11 cellular contexts compared by ENCODE assay signal in the genomic region with DNA sequence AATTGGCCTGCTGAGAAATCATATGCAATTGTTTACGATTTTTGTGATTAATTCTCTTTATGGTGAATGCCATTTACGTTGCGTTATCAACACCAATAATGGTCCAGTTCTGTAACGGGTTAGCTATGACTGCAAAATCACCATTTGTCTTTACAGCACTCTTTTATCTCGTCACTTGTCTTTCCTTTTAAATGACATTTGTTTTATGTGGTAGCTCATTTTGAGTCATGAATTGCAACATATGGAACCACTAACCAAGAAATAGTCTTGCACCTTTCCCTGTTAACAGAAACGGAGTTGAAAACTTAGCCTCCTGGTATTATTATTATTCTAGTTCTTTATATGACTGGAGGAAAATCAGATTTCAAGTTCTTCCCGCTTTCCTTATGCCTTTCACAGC.
"Had no signal": no experiment of that assay in that cellular context is flagged by ENCODE, and none has a peak within 500 bp of the region (broad histone marks: within the 10 kb centered on the region; RNA-seq: fewer than 3 reads in every experiment).

No MANE protein-coding gene starts in this region.

- H3K36me3 Mint-ChIP-seq: activated naive CD8-positive, alpha-beta T cell treated with anti-CD3 and anti-CD28 coated beads, Interleukin-2, amount 10 ng/mL, durations not matched to agents 7 days and 5 days had no signal

- H3K27ac Mint-ChIP-seq: activated B cell treated with CpG ODN at 0.5 μM for 24 hours; activated CD4-positive, alpha-beta T cell treated with anti-CD3 and anti-CD28 coated beads, Interleukin-2, amount 10 ng/mL, durations not matched to agents 24 days and 14 days; activated CD8-positive, alpha-beta T cell treated with anti-CD3 and anti-CD28 coated beads, Interleukin-2, amount 10 ng/mL, durations not matched to agents 7 days and 5 days; activated naive CD8-positive, alpha-beta T cell treated with anti-CD3 and anti-CD28 coated beads, Interleukin-2, amount 10 ng/mL, durations not matched to agents 7 days and 5 days; endodermal cell; T-helper 17 cell had no signal

- ATAC-seq: activated CD8-positive, alpha-beta T cell treated with anti-CD3 and anti-CD28 coated beads, Interleukin-2, amount 10 ng/mL, durations not matched to agents 7 days and 5 days; sciatic nerve; T-helper 17 cell had no signal

- DNase-seq: activated B cell treated with CpG ODN at 0.5 μM for 24 hours; activated CD4-positive, alpha-beta T cell treated with anti-CD3 and anti-CD28 coated beads, Interleukin-2, amount 10 ng/mL, durations not matched to agents 24 days and 14 days; activated CD8-positive, alpha-beta memory T cell treated with anti-CD3 and anti-CD28 coated beads, Interleukin-2, amount 50 U/mL, for 4 hours; activated CD8-positive, alpha-beta T cell treated with anti-CD3 and anti-CD28 coated beads, Interleukin-2, amount 10 ng/mL, durations not matched to agents 7 days and 5 days; activated naive CD8-positive, alpha-beta T cell treated with anti-CD3 and anti-CD28 coated beads, Interleukin-2, amount 10 ng/mL, durations not matched to agents 7 days and 5 days; anterior cingulate cortex; dorsolateral prefrontal cortex; endodermal cell; stimulated activated CD4-positive, alpha-beta T cell treated with anti-CD3 and anti-CD28 coated beads, Interleukin-1b, Interleukin-23, amount 100 ng/mL, for 48 hours; T-helper 17 cell had no signal

- H3K4me3 Mint-ChIP-seq: activated B cell treated with CpG ODN at 0.5 μM for 24 hours; activated CD4-positive, alpha-beta T cell treated with anti-CD3 and anti-CD28 coated beads, Interleukin-2, amount 10 ng/mL, durations not matched to agents 24 days and 14 days; activated CD8-positive, alpha-beta T cell treated with anti-CD3 and anti-CD28 coated beads, Interleukin-2, amount 10 ng/mL, durations not matched to agents 7 days and 5 days; activated naive CD8-positive, alpha-beta T cell treated with anti-CD3 and anti-CD28 coated beads, Interleukin-2, amount 10 ng/mL, durations not matched to agents 7 days and 5 days; endodermal cell; T-helper 17 cell had no signal

- H3K27ac ChIP-seq: dorsolateral prefrontal cortex had no signal

- H3K4me3 ChIP-seq: dorsolateral prefrontal cortex had no signal

- H3K9me3 Mint-ChIP-seq: activated B cell treated with CpG ODN at 0.5 μM for 24 hours; activated naive CD8-positive, alpha-beta T cell treated with anti-CD3 and anti-CD28 coated beads, Interleukin-2, amount 10 ng/mL, durations not matched to agents 7 days and 5 days had no signal
